Comparison of ENCODE assay signal across 18 cellular contexts in genomic region chr14:63288853-63289252, GRCh38. TPM values are rescaled to one million over a fixed set of nuclear protein-coding genes. Genes with fewer than 3 reads are reported as not detected.
DNase-seq lines count a peak whose midpoint lies in the region; ATAC-seq and TF ChIP-seq lines count a peak whose summit lies in the region.
"Had no signal": no experiment of that assay in that cellular context is flagged by ENCODE, and none has a peak within 500 bp of the region (broad histone marks: within the 10 kb centered on the region; RNA-seq: fewer than 3 reads in every experiment).

No MANE protein-coding gene starts in this region.

- CTCF ChIA-PET in activated naive CD4-positive, alpha-beta T cell treated with anti-CD3 and anti-CD28 coated beads, Interleukin-2, amount 10 ng/mL, durations not matched to agents 7 days and 5 days (lab: Charles Lee), result no interaction called here

- no peak for DNase-seq in activated naive CD4-positive, alpha-beta T cell treated with anti-CD3 and anti-CD28 coated beads, Interleukin-2, amount 10 ng/mL, durations not matched to agents 7 days and 5 days
- no peak for DNase-seq in ovary
- DNase-seq: AML-193, Karpas-422, MM.1S, NCI-H1105 treated with DMSO at 0.1 percent for 48 hours, NCI-H187 treated with DMSO at 0.1 percent for 48 hours, NCI-H510A, SK-N-SH, T-helper 1 cell had no signal

- no peaks in the 10 kb centered on the region for H3K9me3 Mint-ChIP-seq in activated T-helper 17 cell treated with anti-CD3 and anti-CD28 coated beads, Interleukin-2, amount 50 U/mL, for 72 hours
- no peaks in the 10 kb centered on the region for H3K9me3 Mint-ChIP-seq in activated naive CD4-positive, alpha-beta T cell treated with anti-CD3 and anti-CD28 coated beads, Interleukin-2, amount 10 ng/mL, durations not matched to agents 7 days and 5 days

- H3K4me3 Mint-ChIP-seq in activated T-helper 17 cell treated with anti-CD3 and anti-CD28 coated beads, Interleukin-2, amount 50 U/mL, for 72 hours, result no peak overlapping the region
- no peak overlapping the region for H3K4me3 Mint-ChIP-seq in activated naive CD4-positive, alpha-beta T cell treated with anti-CD3 and anti-CD28 coated beads, Interleukin-2, amount 10 ng/mL, durations not matched to agents 7 days and 5 days

- no peak for TF ChIP-seq CTCF in ovary (IDR thresholded peaks at IDR 0.05)

- H3K4me1 Mint-ChIP-seq in activated T-helper 17 cell treated with anti-CD3 and anti-CD28 coated beads, Interleukin-2, amount 50 U/mL, for 72 hours, result no peaks in the 10 kb centered on the region
- no peaks in the 10 kb centered on the region for H3K4me1 Mint-ChIP-seq in activated naive CD4-positive, alpha-beta T cell treated with anti-CD3 and anti-CD28 coated beads, Interleukin-2, amount 10 ng/mL, durations not matched to agents 7 days and 5 days

- H3K4me1 ChIP-seq in ovary (ENCODE audit: insufficient read depth), result no peaks in the 10 kb centered on the region

- H3K27ac Mint-ChIP-seq in activated T-helper 17 cell treated with anti-CD3 and anti-CD28 coated beads, Interleukin-2, amount 50 U/mL, for 72 hours, result no peak overlapping the region
- H3K27ac Mint-ChIP-seq in activated naive CD4-positive, alpha-beta T cell treated with anti-CD3 and anti-CD28 coated beads, Interleukin-2, amount 10 ng/mL, durations not matched to agents 7 days and 5 days, result no peak overlapping the region

- intact Hi-C loops in ovary (cut with DNase I), result no loop called here

- ATAC-seq in GM18858 (IDR thresholded peaks at IDR 0.05; ENCODE audit: unreplicated experiment), result peak; percentile 42
- peak; percentile 67 for ATAC-seq in GM19351 (IDR thresholded peaks at IDR 0.05; ENCODE audit: unreplicated experiment)
- peak; percentile 69 for ATAC-seq in HG02798 (IDR thresholded peaks at IDR 0.05; ENCODE audit: poor library complexity, unreplicated experiment)
- ATAC-seq in activated T-helper 17 cell treated with anti-CD3 and anti-CD28 coated beads, Interleukin-2, amount 50 U/mL, for 72 hours (replicated peaks), result peak; percentile 47
- no peak for ATAC-seq in GM21390 (IDR thresholded peaks at IDR 0.05; ENCODE audit: unreplicated experiment)
- ATAC-seq: Panc1, Right ventricle myocardium inferior had no signal

- 89 to 99% (median 92%) methylated on average over 1 of the region's 1 CpG for WGBS in ovary, 3 donors

- no peaks in the 10 kb centered on the region for H3K36me3 ChIP-seq in ovary

- H3K4me3 ChIP-seq in ovary, result no peak overlapping the region

- H3K27ac ChIP-seq in ovary, result no peak overlapping the region

- no peaks in the 10 kb centered on the region for H3K27me3 ChIP-seq in ovary

- no peak for TF ChIP-seq POLR2A in ovary (IDR thresholded peaks at IDR 0.05)

- TF ChIP-seq EP300 in ovary (IDR thresholded peaks at IDR 0.05), result no peak

- peaks cover 24% of the 10 kb centered on the region for H3K27me3 Mint-ChIP-seq in activated T-helper 17 cell treated with anti-CD3 and anti-CD28 coated beads, Interleukin-2, amount 50 U/mL, for 72 hours
- peaks cover 6% of the 10 kb centered on the region for H3K27me3 Mint-ChIP-seq in activated naive CD4-positive, alpha-beta T cell treated with anti-CD3 and anti-CD28 coated beads, Interleukin-2, amount 10 ng/mL, durations not matched to agents 7 days and 5 days

- no peaks in the 10 kb centered on the region for H3K9me3 ChIP-seq in ovary
- H3K9me3 ChIP-seq: SK-N-SH had no signal

- H3K36me3 Mint-ChIP-seq in activated T-helper 17 cell treated with anti-CD3 and anti-CD28 coated beads, Interleukin-2, amount 50 U/mL, for 72 hours (ENCODE audit: low read depth), result no peaks in the 10 kb centered on the region
- no peaks in the 10 kb centered on the region for H3K36me3 Mint-ChIP-seq in activated naive CD4-positive, alpha-beta T cell treated with anti-CD3 and anti-CD28 coated beads, Interleukin-2, amount 10 ng/mL, durations not matched to agents 7 days and 5 days

RNA-seq across cellular contexts. Expression of gene GPHB5, which starts 29.9 kb away (rescaled TPM):
- total RNA-seq in activated T-helper 17 cell treated with anti-CD3 and anti-CD28 coated beads, Interleukin-2, amount 50 U/mL, for 72 hours, result not detected
- total RNA-seq in ovary, result not detected
- not detected for polyA plus RNA-seq in ovary
- total RNA-seq: A673, Right ventricle myocardium inferior had no signal
- polyA plus RNA-seq: SK-N-SH had no signal
